In genomic region chr20:4112490-4113420, GRCh38 we compare ENCODE assay signal across 9 cellular contexts. TPM values are rescaled to one million over a fixed set of nuclear protein-coding genes. Genes with fewer than 3 reads are reported as not detected.
A peak's percentile ranks its signal among the peaks of the same experiment; 100 is the strongest.
DNase-seq lines count a peak whose midpoint lies in the region; ATAC-seq and TF ChIP-seq lines count a peak whose summit lies in the region.
"Had no signal": no experiment of that assay in that cellular context is flagged by ENCODE, and none has a peak within 500 bp of the region (broad histone marks: within the 10 kb centered on the region; RNA-seq: fewer than 3 reads in every experiment).

No MANE protein-coding gene starts in this region.

- H3K27me3 ChIP-seq in fibroblast of lung (ENCODE audit: control insufficient read depth, insufficient read depth, low read length): no peaks in the 10 kb centered on the region
- H3K27me3 ChIP-seq in esophagus muscularis mucosa: peaks cover 0 to 8% (median 0%) of the 10 kb centered on the region in 4 donors

- no peak overlapping the region for H2AFZ ChIP-seq in fibroblast of lung (ENCODE audit: low read length)

- H3K9me3 ChIP-seq in fibroblast of lung (ENCODE audit: control insufficient read depth, insufficient read depth, low read depth, low read length): no peaks in the 10 kb centered on the region
- no peaks in the 10 kb centered on the region for H3K9me3 ChIP-seq in esophagus muscularis mucosa
- H3K9me3 ChIP-seq: psoas muscle had no signal

- H3K36me3 ChIP-seq in fibroblast of lung (ENCODE audit: control insufficient read depth, insufficient read depth, low read length) (no peaks in the 10 kb centered on the region), esophagus muscularis mucosa (no peaks in the 10 kb centered on the region)

- no peaks in the 10 kb centered on the region for H3K79me2 ChIP-seq in fibroblast of lung (ENCODE audit: control insufficient read depth, insufficient read depth, low read length)

- DNase-seq in HFF-Myc (ENCODE audit: extremely low read depth, low read depth) (peak; percentile 72), NCI-H1694 (lab: John Stamatoyannopoulos, UW) (peak; percentile 45), fibroblast of lung (ENCODE audit: low read depth in 2 of 2) (peak; percentile 65 to 71), esophagus muscularis mucosa (ENCODE audit: extremely low spot score) (no peak), GDM1 (lab: John Stamatoyannopoulos, UW) (no peak)

- peak; percentile 43 for ATAC-seq in GM18520 (IDR thresholded peaks at IDR 0.05; ENCODE audit: unreplicated experiment)
- no peak for ATAC-seq in GM21825 (IDR thresholded peaks at IDR 0.05; ENCODE audit: unreplicated experiment)
- ATAC-seq in GM21528 (IDR thresholded peaks at IDR 0.05; ENCODE audit: low FRiP score, unreplicated experiment): no peak

- no peak overlapping the region for H3K4me2 ChIP-seq in fibroblast of lung (ENCODE audit: extremely low read depth, insufficient read depth, low read length)

- TF ChIP-seq CTCF in HFF-Myc (IDR thresholded peaks at IDR 0.05; ENCODE audit: low read depth, low read length, missing control alignments): no peak
- no peak for TF ChIP-seq CTCF in fibroblast of lung (conservative IDR thresholded peaks at IDR 0.05 in 1 of 2, IDR thresholded peaks at IDR 0.05 in 1 of 2; ENCODE audit: low read depth in 1 of 2, low read length in 2 of 2)
- no peak for TF ChIP-seq CTCF in esophagus muscularis mucosa (IDR thresholded peaks at IDR 0.05)

- no peak for TF ChIP-seq POLR2A in esophagus muscularis mucosa (IDR thresholded peaks at IDR 0.05; ENCODE audit: low read depth)

- H4K20me1 ChIP-seq in fibroblast of lung (ENCODE audit: control insufficient read depth, extremely low read depth, insufficient read depth, low read length): no peaks in the 10 kb centered on the region

- no peak overlapping the region for H3K9ac ChIP-seq in fibroblast of lung (ENCODE audit: insufficient read depth, low read length)

- intact Hi-C loops in esophagus muscularis mucosa (cut with DNase I): loop anchor here (5.0 kb wide), 1 partner anchor 480 kb away; no protein-coding TSS in a partner anchor

- no peak overlapping the region for H3K27ac ChIP-seq in fibroblast of lung (ENCODE audit: insufficient read depth, low read length)
- H3K27ac ChIP-seq in esophagus muscularis mucosa (replicated peaks in 1 of 4): no peak overlapping the region
- H3K27ac ChIP-seq: psoas muscle had no signal

- H3K4me3 ChIP-seq in HFF-Myc (replicated peaks; ENCODE audit: low read depth, low read length): no peak overlapping the region
- no peak overlapping the region for H3K4me3 ChIP-seq in fibroblast of lung (replicated peaks in 1 of 4; ENCODE audit: control extremely low read depth in 1 of 4, insufficient read depth in 1 of 4, low read depth in 3 of 4, low read length in 4 of 4)
- no peak overlapping the region for H3K4me3 ChIP-seq in esophagus muscularis mucosa
- H3K4me3 ChIP-seq: psoas muscle had no signal

- TF ChIP-seq EP300 in esophagus muscularis mucosa (IDR thresholded peaks at IDR 0.05): no peak

- 62% methylated on average over 11 of the region's 13 CpGs for WGBS in esophagus muscularis mucosa

- H3K4me1 ChIP-seq in fibroblast of lung (ENCODE audit: control insufficient read depth, extremely low read depth, insufficient read depth, low read length) (peaks cover 11% of the 10 kb centered on the region), esophagus muscularis mucosa (peaks cover 5 to 13% (median 9%) of the 10 kb centered on the region in 4 donors)

RNA-seq across cellular contexts. Expression of gene SMOX, which starts 35.9 kb away (rescaled TPM):
- total RNA-seq in fibroblast of lung (9.2 and 11.9 TPM in 2 replicates), esophagus muscularis mucosa (10 to 100 TPM in 1 of 4 donors, 1 to 10 TPM in 3; 3.3 to 10.5 (median 8.9) TPM)
- polyA plus RNA-seq in fibroblast of lung: 2.5 and 3.0 TPM in 2 replicates
- polyA plus RNA-seq in fibroblast of lung (2012): 7.2 and 11.8 TPM in 2 replicates
- 4.9 and 8.8 TPM in 2 replicates for polyA minus RNA-seq in fibroblast of lung (ENCODE audit: low replicate concordance)

Comparison
In these comparisons a context has a peak if more than half of its experiments do, and no peak if none do; other contexts are left out.
1. DNase-seq: peak in HFF-Myc (single experiment), NCI-H1694 (single experiment) and fibroblast of lung (2 of 2); none in esophagus muscularis mucosa (single experiment) and GDM1 (single experiment).